ENCODE assay signal across 23 cellular contexts in the genomic region with DNA sequence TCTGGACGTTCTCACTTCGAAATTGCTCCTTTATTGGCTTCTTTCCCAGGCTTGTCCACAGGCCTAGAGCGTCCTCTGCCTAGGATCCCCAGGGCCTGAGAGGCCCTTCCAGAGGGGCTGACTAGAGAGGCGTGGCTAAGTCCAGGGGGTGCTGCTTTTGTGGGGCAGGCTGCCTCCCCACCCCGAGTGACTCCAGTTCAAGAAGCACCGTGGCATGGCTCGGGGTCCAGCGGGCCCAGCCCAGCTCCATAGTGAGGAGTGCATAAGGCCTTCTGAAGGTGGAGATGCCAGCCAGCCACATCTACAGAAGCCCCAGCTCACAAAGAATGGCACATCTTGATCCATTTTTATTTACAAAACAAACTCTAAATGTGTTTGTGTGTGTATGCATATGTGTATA. TPM values are rescaled to one million over a fixed set of nuclear protein-coding genes. Genes with fewer than 3 reads are reported as not detected.
"Had no signal": no experiment of that assay in that cellular context is flagged by ENCODE, and none has a peak within 500 bp of the region (broad histone marks: within the 10 kb centered on the region; RNA-seq: fewer than 3 reads in every experiment).

No MANE protein-coding gene starts in this region.

- H3K27ac ChIP-seq: colonic mucosa, esophagus muscularis mucosa, neutrophil, pancreas, tibial artery, WERI-Rb-1 had no signal

- H3K9me3 ChIP-seq: colonic mucosa, esophagus muscularis mucosa, mucosa of descending colon, neutrophil, pancreas, tibial artery had no signal

- DNase-seq: activated CD4-positive, alpha-beta T cell treated with anti-CD3 and anti-CD28 coated beads, Interleukin-2, amount 10 ng/mL, durations not matched to agents 7 days and 5 days; activated CD4-positive, CD25-positive, alpha-beta regulatory T cell treated with anti-CD3 and anti-CD28 coated beads, Interleukin-2, amount 50 U/mL, for 72 hours; activated naive CD4-positive, alpha-beta T cell treated with Interleukin-2 at 50 U/mL for 16 hours; activated naive CD8-positive, alpha-beta T cell treated with anti-CD3 and anti-CD28 coated beads for 36 hours; activated T-cell treated with anti-CD3 and anti-CD28 coated beads, Interleukin-2, amount 50 U/mL, for 1 hour; colonic mucosa; hippocampal formation; left ventricle myocardium superior; mammary epithelial cell; mucosa of descending colon; pancreas; right cardiac atrium; stimulated activated CD4-positive, alpha-beta T cell treated with anti-CD3 and anti-CD28 coated beads, Interleukin-4, amount 100 ng/mL, for 24 hours; stimulated activated naive CD8-positive, alpha-beta T cell treated with anti-CD3 and anti-CD28 coated beads, Interleukin-15, amount 100 ng/mL, for 72 hours; T-cell; tibial artery; WERI-Rb-1 had no signal

- ATAC-seq: activated T-helper 17 cell treated with anti-CD3 and anti-CD28 coated beads, Interleukin-2, amount 50 U/mL, for 72 hours; left ventricle myocardium superior; mucosa of descending colon; pancreas; stimulated activated naive CD8-positive, alpha-beta T cell treated with anti-CD3 and anti-CD28 coated beads, Interleukin-15, amount 100 ng/mL, for 72 hours; T-cell had no signal

- H3K4me1 ChIP-seq: colonic mucosa had no signal

- H3K27ac Mint-ChIP-seq: activated CD4-positive, alpha-beta T cell treated with anti-CD3 and anti-CD28 coated beads, Interleukin-2, amount 10 ng/mL, durations not matched to agents 7 days and 5 days; activated naive CD8-positive, alpha-beta T cell treated with anti-CD3 and anti-CD28 coated beads for 36 hours; activated T-helper 17 cell treated with anti-CD3 and anti-CD28 coated beads, Interleukin-2, amount 50 U/mL, for 72 hours; stimulated activated naive CD8-positive, alpha-beta T cell treated with anti-CD3 and anti-CD28 coated beads, Interleukin-15, amount 100 ng/mL, for 72 hours had no signal

- H3K9me3 Mint-ChIP-seq: activated CD4-positive, alpha-beta T cell treated with anti-CD3 and anti-CD28 coated beads, Interleukin-2, amount 10 ng/mL, durations not matched to agents 7 days and 5 days; activated naive CD8-positive, alpha-beta T cell treated with anti-CD3 and anti-CD28 coated beads for 36 hours; activated T-helper 17 cell treated with anti-CD3 and anti-CD28 coated beads, Interleukin-2, amount 50 U/mL, for 72 hours; stimulated activated naive CD8-positive, alpha-beta T cell treated with anti-CD3 and anti-CD28 coated beads, Interleukin-15, amount 100 ng/mL, for 72 hours; T-cell had no signal

- H3K4me3 Mint-ChIP-seq: activated CD4-positive, alpha-beta T cell treated with anti-CD3 and anti-CD28 coated beads, Interleukin-2, amount 10 ng/mL, durations not matched to agents 7 days and 5 days; activated naive CD8-positive, alpha-beta T cell treated with anti-CD3 and anti-CD28 coated beads for 36 hours; activated T-helper 17 cell treated with anti-CD3 and anti-CD28 coated beads, Interleukin-2, amount 50 U/mL, for 72 hours; stimulated activated naive CD8-positive, alpha-beta T cell treated with anti-CD3 and anti-CD28 coated beads, Interleukin-15, amount 100 ng/mL, for 72 hours; T-cell had no signal

- H3K36me3 Mint-ChIP-seq: activated naive CD8-positive, alpha-beta T cell treated with anti-CD3 and anti-CD28 coated beads for 36 hours; T-cell had no signal

- H3K27me3 ChIP-seq: colonic mucosa, esophagus muscularis mucosa, pancreas, tibial artery had no signal

- H3K36me3 ChIP-seq: colonic mucosa, esophagus muscularis mucosa, neutrophil, pancreas, tibial artery, WERI-Rb-1 had no signal

- H3K4me3 ChIP-seq: colonic mucosa, esophagus muscularis mucosa, mucosa of descending colon, pancreas, tibial artery had no signal

- H3K27me3 Mint-ChIP-seq: activated CD4-positive, alpha-beta T cell treated with anti-CD3 and anti-CD28 coated beads, Interleukin-2, amount 10 ng/mL, durations not matched to agents 7 days and 5 days; activated naive CD8-positive, alpha-beta T cell treated with anti-CD3 and anti-CD28 coated beads for 36 hours; activated T-helper 17 cell treated with anti-CD3 and anti-CD28 coated beads, Interleukin-2, amount 50 U/mL, for 72 hours; stimulated activated naive CD8-positive, alpha-beta T cell treated with anti-CD3 and anti-CD28 coated beads, Interleukin-15, amount 100 ng/mL, for 72 hours; T-cell had no signal

- FAIRE-seq: astrocyte, frontal cortex, pancreas, TTC549 had no signal

RNA-seq across cellular contexts. Expression of gene POMC, which starts 44.8 kb away (rescaled TPM):
- total RNA-seq: astrocyte had no signal
- polyA plus RNA-seq: mammary epithelial cell had no signal
